Comparison of ENCODE assay signal across 1 cellular context in the genomic region with DNA sequence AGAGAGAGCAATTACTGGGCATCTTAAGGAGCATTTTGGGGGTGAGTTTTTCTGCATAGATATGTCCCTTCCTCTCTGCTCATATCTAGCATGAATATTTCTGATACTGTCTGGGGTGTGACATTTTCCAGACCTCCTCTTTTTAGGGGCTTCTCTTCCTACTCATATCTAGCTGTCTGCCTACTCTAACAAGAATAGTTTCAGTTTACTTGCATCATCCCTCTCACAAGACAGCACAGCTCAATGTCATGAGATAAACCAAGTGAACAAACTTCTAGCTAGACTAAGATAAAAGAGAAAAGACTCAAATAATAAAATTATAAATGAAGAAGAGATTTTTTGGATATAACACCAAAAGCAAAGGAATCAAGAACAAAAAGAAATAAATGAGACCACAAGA.
TF ChIP-seq lines count a peak whose summit lies in the region.

No MANE protein-coding gene starts in this region.

TF ChIP-seq in GM12878, 131 proteins besides CTCF, POLR2A, EP300 and RAD21 (continued from another document):
- TF ChIP-seq, protein P1, sequence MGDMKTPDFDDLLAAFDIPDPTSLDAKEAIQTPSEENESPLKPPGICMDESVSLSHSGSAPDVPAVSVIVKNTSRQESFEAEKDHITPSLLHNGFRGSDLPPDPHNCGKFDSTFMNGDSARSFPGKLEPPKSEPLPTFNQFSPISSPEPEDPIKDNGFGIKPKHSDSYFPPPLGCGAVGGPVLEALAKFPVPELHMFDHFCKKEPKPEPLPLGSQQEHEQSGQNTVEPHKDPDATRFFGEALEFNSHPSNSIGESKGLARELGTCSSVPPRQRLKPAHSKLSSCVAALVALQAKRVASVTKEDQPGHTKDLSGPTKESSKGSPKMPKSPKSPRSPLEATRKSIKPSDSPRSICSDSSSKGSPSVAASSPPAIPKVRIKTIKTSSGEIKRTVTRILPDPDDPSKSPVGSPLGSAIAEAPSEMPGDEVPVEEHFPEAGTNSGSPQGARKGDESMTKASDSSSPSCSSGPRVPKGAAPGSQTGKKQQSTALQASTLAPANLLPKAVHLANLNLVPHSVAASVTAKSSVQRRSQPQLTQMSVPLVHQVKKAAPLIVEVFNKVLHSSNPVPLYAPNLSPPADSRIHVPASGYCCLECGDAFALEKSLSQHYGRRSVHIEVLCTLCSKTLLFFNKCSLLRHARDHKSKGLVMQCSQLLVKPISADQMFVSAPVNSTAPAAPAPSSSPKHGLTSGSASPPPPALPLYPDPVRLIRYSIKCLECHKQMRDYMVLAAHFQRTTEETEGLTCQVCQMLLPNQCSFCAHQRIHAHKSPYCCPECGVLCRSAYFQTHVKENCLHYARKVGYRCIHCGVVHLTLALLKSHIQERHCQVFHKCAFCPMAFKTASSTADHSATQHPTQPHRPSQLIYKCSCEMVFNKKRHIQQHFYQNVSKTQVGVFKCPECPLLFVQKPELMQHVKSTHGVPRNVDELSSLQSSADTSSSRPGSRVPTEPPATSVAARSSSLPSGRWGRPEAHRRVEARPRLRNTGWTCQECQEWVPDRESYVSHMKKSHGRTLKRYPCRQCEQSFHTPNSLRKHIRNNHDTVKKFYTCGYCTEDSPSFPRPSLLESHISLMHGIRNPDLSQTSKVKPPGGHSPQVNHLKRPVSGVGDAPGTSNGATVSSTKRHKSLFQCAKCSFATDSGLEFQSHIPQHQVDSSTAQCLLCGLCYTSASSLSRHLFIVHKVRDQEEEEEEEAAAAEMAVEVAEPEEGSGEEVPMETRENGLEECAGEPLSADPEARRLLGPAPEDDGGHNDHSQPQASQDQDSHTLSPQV (IDR thresholded peaks at IDR 0.05), result no peak
- TF ChIP-seq NBN (IDR thresholded peaks at IDR 0.05), result no peak
- no peak for TF ChIP-seq MTA3 (IDR thresholded peaks at IDR 0.05; ENCODE audit: borderline replicate concordance, low read length)
